ENCODE assay signal across 30 cellular contexts in the genomic region with DNA sequence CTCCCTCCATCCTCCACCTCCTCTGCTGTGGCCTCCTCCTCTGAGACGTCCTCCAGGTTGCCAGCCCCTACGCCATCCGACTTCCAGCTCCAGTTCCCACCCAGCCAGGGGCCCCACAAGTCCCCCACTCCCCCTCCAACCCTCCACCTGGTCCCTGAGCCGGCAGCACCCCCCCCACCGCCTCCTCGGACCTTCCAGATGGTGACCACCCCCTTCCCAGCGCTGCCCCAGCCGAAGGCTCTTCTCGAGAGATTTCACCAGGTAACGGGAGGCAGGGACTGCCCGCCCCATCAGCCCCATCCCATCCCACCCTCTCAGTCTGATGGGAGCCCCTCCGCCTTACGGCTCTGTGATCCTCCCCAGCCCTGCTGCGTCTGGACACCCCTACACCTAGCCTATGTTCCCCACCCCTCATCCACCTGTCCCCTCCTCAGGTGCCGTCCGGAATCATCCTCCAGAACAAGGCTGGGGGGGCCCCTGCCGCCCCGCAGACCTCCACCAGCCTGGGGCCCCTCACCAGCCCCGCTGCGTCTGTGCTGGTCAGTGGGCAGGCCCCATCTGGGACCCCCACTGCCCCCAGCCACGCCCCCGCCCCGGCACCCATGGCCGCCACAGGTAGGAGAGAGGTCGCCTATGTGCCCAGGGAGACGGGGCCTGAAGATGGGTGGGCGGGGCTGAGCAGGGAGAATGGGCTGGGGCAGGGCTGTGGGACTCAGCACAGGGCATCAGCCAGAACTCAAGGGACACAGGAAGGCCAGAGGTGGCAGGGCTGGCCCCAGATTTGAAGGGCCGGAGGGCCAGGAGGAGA. TPM values are rescaled to one million over a fixed set of nuclear protein-coding genes. Genes with fewer than 3 reads are reported as not detected.
"Had no signal": no experiment of that assay in that cellular context is flagged by ENCODE, and none has a peak within 500 bp of the region (broad histone marks: within the 10 kb centered on the region; RNA-seq: fewer than 3 reads in every experiment).

No MANE protein-coding gene starts in this region.

- H3K27ac ChIP-seq: epithelial cell of prostate, hepatocyte, left lung, prostate gland, right atrium auricular region, transverse colon, upper lobe of right lung, uterus had no signal

- H3K36me3 ChIP-seq: uterus had no signal

- H3K4me1 Mint-ChIP-seq: mesothelial cell of epicardium had no signal

- H2AFZ ChIP-seq: hepatocyte had no signal

- H3K4me2 ChIP-seq: hepatocyte, smooth muscle cell had no signal

- H3K4me3 ChIP-seq: dorsolateral prefrontal cortex, gastrocnemius medialis, heart left ventricle, hepatocyte, left lung, mucosa of descending colon, prostate gland, right atrium auricular region, smooth muscle cell, transverse colon, upper lobe of right lung, uterus had no signal

- H3K4me3 Mint-ChIP-seq: mesothelial cell of epicardium; naive B cell; natural killer cell treated with Interleukin-12 subunit alpha and Interleukin-12 subunit beta and Interleukin-15 and Interleukin-18, amount 100 ng/mL, for 72 hours had no signal

- FAIRE-seq: colon, islet of Langerhans had no signal

- H3K9me3 ChIP-seq: gastrocnemius medialis, heart left ventricle, left lung, mucosa of descending colon, prostate gland, right atrium auricular region, transverse colon, upper lobe of right lung, uterus had no signal

- H3K27me3 ChIP-seq: dorsolateral prefrontal cortex, gastrocnemius medialis, heart left ventricle, hepatocyte, left lung, right atrium auricular region, transverse colon, upper lobe of right lung, uterus had no signal

- H3K27me3 Mint-ChIP-seq: naive B cell; natural killer cell treated with Interleukin-12 subunit alpha and Interleukin-12 subunit beta and Interleukin-15 and Interleukin-18, amount 100 ng/mL, for 72 hours had no signal

- DNase-seq: dorsolateral prefrontal cortex; effector CD4-positive, alpha-beta T cell; foreskin fibroblast; gastrocnemius medialis; left cardiac atrium; mesenchymal stem cell; mucosa of descending colon; naive B cell; stimulated activated CD4-positive, alpha-beta T cell treated with anti-CD3 and anti-CD28 coated beads, Interleukin-12 subunit alpha, Interleukin-12 subunit beta, amount 100 ng/mL, for 4 hours; stimulated activated CD4-positive, alpha-beta T cell treated with anti-CD3 and anti-CD28 coated beads, Interleukin-1b, Interleukin-23, amount 100 ng/mL, for 48 hours; stimulated activated CD4-positive, alpha-beta T cell treated with anti-CD3 and anti-CD28 coated beads, Interleukin-4, amount 100 ng/mL, for 1 hour; stimulated activated CD8-positive, alpha-beta memory T cell treated with anti-CD3 and anti-CD28 coated beads, Interleukin-4, amount 100 ng/mL, for 48 hours; stimulated activated naive CD4-positive, alpha-beta T cell treated with Interleukin-2 at 50 U/mL for 16 hours; transverse colon; upper lobe of right lung; uterus had no signal

- H3K36me3 Mint-ChIP-seq: natural killer cell treated with Interleukin-12 subunit alpha and Interleukin-12 subunit beta and Interleukin-15 and Interleukin-18, amount 100 ng/mL, for 72 hours had no signal

- H3K4me1 ChIP-seq: prostate gland, upper lobe of right lung had no signal

- H3K9me3 Mint-ChIP-seq: mesothelial cell of epicardium; naive B cell; natural killer cell treated with Interleukin-12 subunit alpha and Interleukin-12 subunit beta and Interleukin-15 and Interleukin-18, amount 100 ng/mL, for 72 hours; neural crest cell had no signal

- ATAC-seq: esophagus mucosa, gastrocnemius medialis, heart left ventricle, left cardiac atrium, left lung, mucosa of descending colon, sciatic nerve, upper lobe of right lung had no signal

RNA-seq across cellular contexts. Expression of a gene that starts 18.6 kb away (rescaled TPM):
- total RNA-seq: natural killer cell treated with Interleukin-12 subunit alpha and Interleukin-12 subunit beta and Interleukin-15 and Interleukin-18, amount 100 ng/mL, for 72 hours had no signal
